Comparison of ENCODE assay signal across 1 cellular context in genomic region chr12:57454566-57455373, GRCh38.
TF ChIP-seq lines count a peak whose summit lies in the region.

INHBE (plus strand) TSS chr12:57455307; CDS start chr12:57455537, 230 bp downstream.

TF ChIP-seq in HEK293, 187 proteins besides CTCF, POLR2A, EP300 and RAD21 (continued from another document and continues in another):
- TF ChIP-seq, protein P1, sequence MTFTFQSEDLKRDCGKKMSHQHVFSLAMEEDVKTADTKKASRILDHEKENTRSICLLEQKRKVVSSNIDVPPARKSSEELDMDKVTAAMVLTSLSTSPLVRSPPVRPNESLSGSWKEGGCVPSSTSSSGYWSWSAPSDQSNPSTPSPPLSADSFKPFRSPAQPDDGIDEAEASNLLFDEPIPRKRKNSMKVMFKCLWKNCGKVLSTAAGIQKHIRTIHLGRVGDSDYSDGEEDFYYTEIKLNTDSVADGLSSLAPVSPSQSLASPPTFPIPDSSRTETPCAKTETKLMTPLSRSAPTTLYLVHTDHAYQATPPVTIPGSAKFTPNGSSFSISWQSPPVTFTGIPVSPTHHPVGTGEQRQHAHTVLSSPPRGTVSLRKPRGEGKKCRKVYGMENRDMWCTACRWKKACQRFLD (tag by site-specific recombination; IDR thresholded peaks at IDR 0.05), result no peak
- TF ChIP-seq GLIS2 (tag by site-specific recombination; IDR thresholded peaks at IDR 0.05) (peak; percentile 46; the same call in 1 of the 2 replicates), ZBTB11 (tag by site-specific recombination; conservative IDR thresholded peaks at IDR 0.05; ENCODE audit: low read depth) (no peak), ZNF433 (tag by site-specific recombination; IDR thresholded peaks at IDR 0.05; ENCODE audit: low read depth) (no peak), ZNF404 (tag by site-specific recombination; IDR thresholded peaks at IDR 0.05) (no peak), ZNF501 (tag by site-specific recombination; IDR thresholded peaks at IDR 0.05) (no peak), ZNF555 (tag by site-specific recombination; conservative IDR thresholded peaks at IDR 0.05) (no peak), ZSCAN30 (tag by site-specific recombination; IDR thresholded peaks at IDR 0.05) (no peak; the same call in none of the 2 replicates), ZEB2 (tag by site-specific recombination; IDR thresholded peaks at IDR 0.05) (peak; percentile 89), ZNF660 (tag by site-specific recombination; IDR thresholded peaks at IDR 0.05) (peak; percentile 73), ZNF830 (tag by site-specific recombination; IDR thresholded peaks at IDR 0.05; ENCODE audit: low read depth) (no peak), TSHZ1 (tag by site-specific recombination; IDR thresholded peaks at IDR 0.05; ENCODE audit: borderline replicate concordance) (no peak), ZNF248 (tag by site-specific recombination; IDR thresholded peaks at IDR 0.05) (no peak), HOXD13 (CRISPR knock-in tag; IDR thresholded peaks at IDR 0.05; ENCODE audit: borderline replicate concordance) (no peak), ZNF701 (tag by site-specific recombination; IDR thresholded peaks at IDR 0.05) (no peak), ZNF560 (tag by site-specific recombination; IDR thresholded peaks at IDR 0.05; ENCODE audit: borderline replicate concordance) (no peak), ZNF155 (tag by site-specific recombination; IDR thresholded peaks at IDR 0.05) (no peak), ZNF112 (tag by site-specific recombination; IDR thresholded peaks at IDR 0.05) (no peak), ZNF341 (tag by site-specific recombination; IDR thresholded peaks at IDR 0.05; ENCODE audit: low read depth) (0 out of 2 replicates have a peak, but pooled peaks have one; percentile 39), ZNF394 (tag by site-specific recombination; IDR thresholded peaks at IDR 0.05; ENCODE audit: borderline replicate concordance) (peak; percentile 47), ZNF596 (tag by site-specific recombination; IDR thresholded peaks at IDR 0.05) (no peak), ZNF747 (tag by site-specific recombination; IDR thresholded peaks at IDR 0.05) (no peak), BCL6B (tag by site-specific recombination; IDR thresholded peaks at IDR 0.05) (no peak), MEIS1 (CRISPR knock-in tag; IDR thresholded peaks at IDR 0.05; ENCODE audit: borderline replicate concordance) (no peak), HOXC10 (CRISPR knock-in tag; IDR thresholded peaks at IDR 0.05) (no peak), REST (tag by site-specific recombination; IDR thresholded peaks at IDR 0.05) (no peak), KLF1 (tag by site-specific recombination; IDR thresholded peaks at IDR 0.05) (no peak), ZIC2 (tag by site-specific recombination; IDR thresholded peaks at IDR 0.05) (peak; percentile 67), ZNF544 (tag by site-specific recombination; IDR thresholded peaks at IDR 0.05) (no peak), ZNF157 (tag by site-specific recombination; IDR thresholded peaks at IDR 0.05) (no peak), ZNF175 (tag by site-specific recombination; IDR thresholded peaks at IDR 0.05) (no peak), SCRT1 (tag by site-specific recombination; IDR thresholded peaks at IDR 0.05; ENCODE audit: borderline replicate concordance) (no peak), ZNF677 (tag by site-specific recombination; IDR thresholded peaks at IDR 0.05) (no peak), ZNF629 (tag by site-specific recombination; IDR thresholded peaks at IDR 0.05) (peak; percentile 17; the same call in 1 of the 2 replicates), ZXDB (tag by site-specific recombination; IDR thresholded peaks at IDR 0.05) (peak; percentile 86)
- TF ChIP-seq, protein P2, sequence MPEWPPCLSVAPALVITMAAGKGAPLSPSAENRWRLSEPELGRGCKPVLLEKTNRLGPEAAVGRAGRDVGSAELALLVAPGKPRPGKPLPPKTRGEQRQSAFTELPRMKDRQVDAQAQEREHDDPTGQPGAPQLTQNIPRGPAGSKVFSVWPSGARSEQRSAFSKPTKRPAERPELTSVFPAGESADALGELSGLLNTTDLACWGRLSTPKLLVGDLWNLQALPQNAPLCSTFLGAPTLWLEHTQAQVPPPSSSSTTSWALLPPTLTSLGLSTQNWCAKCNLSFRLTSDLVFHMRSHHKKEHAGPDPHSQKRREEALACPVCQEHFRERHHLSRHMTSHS (tag by site-specific recombination; IDR thresholded peaks at IDR 0.05), result no peak; the same call in 1 of the 2 replicates
- TF ChIP-seq, protein P3, sequence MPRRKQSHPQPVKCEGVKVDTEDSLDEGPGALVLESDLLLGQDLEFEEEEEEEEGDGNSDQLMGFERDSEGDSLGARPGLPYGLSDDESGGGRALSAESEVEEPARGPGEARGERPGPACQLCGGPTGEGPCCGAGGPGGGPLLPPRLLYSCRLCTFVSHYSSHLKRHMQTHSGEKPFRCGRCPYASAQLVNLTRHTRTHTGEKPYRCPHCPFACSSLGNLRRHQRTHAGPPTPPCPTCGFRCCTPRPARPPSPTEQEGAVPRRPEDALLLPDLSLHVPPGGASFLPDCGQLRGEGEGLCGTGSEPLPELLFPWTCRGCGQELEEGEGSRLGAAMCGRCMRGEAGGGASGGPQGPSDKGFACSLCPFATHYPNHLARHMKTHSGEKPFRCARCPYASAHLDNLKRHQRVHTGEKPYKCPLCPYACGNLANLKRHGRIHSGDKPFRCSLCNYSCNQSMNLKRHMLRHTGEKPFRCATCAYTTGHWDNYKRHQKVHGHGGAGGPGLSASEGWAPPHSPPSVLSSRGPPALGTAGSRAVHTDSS (tag by site-specific recombination; IDR thresholded peaks at IDR 0.05), result peak; percentile 16; the same call in 1 of the 2 replicates
- TF ChIP-seq, protein P4, sequence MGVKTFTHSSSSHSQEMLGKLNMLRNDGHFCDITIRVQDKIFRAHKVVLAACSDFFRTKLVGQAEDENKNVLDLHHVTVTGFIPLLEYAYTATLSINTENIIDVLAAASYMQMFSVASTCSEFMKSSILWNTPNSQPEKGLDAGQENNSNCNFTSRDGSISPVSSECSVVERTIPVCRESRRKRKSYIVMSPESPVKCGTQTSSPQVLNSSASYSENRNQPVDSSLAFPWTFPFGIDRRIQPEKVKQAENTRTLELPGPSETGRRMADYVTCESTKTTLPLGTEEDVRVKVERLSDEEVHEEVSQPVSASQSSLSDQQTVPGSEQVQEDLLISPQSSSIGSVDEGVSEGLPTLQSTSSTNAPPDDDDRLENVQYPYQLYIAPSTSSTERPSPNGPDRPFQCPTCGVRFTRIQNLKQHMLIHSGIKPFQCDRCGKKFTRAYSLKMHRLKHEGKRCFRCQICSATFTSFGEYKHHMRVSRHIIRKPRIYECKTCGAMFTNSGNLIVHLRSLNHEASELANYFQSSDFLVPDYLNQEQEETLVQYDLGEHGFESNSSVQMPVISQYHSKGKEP (tag by site-specific recombination; IDR thresholded peaks at IDR 0.05), result peak; percentile 82
- TF ChIP-seq, protein P5, sequence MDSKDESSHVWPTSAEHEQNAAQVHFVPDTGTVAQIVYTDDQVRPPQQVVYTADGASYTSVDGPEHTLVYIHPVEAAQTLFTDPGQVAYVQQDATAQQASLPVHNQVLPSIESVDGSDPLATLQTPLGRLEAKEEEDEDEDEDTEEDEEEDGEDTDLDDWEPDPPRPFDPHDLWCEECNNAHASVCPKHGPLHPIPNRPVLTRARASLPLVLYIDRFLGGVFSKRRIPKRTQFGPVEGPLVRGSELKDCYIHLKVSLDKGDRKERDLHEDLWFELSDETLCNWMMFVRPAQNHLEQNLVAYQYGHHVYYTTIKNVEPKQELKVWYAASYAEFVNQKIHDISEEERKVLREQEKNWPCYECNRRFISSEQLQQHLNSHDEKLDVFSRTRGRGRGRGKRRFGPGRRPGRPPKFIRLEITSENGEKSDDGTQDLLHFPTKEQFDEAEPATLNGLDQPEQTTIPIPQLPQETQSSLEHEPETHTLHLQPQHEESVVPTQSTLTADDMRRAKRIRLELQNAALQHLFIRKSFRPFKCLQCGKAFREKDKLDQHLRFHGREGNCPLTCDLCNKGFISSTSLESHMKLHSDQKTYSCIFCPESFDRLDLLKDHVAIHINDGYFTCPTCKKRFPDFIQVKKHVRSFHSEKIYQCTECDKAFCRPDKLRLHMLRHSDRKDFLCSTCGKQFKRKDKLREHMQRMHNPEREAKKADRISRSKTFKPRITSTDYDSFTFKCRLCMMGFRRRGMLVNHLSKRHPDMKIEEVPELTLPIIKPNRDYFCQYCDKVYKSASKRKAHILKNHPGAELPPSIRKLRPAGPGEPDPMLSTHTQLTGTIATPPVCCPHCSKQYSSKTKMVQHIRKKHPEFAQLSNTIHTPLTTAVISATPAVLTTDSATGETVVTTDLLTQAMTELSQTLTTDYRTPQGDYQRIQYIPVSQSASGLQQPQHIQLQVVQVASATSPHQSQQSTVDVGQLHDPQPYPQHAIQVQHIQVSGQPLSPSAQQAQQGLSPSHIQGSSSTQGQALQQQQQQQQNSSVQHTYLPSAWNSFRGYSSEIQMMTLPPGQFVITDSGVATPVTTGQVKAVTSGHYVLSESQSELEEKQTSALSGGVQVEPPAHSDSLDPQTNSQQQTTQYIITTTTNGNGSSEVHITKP (tag by site-specific recombination; IDR thresholded peaks at IDR 0.05), result peak; percentile 82
